Comparison of ENCODE assay signal across 27 cellular contexts in the genomic region with DNA sequence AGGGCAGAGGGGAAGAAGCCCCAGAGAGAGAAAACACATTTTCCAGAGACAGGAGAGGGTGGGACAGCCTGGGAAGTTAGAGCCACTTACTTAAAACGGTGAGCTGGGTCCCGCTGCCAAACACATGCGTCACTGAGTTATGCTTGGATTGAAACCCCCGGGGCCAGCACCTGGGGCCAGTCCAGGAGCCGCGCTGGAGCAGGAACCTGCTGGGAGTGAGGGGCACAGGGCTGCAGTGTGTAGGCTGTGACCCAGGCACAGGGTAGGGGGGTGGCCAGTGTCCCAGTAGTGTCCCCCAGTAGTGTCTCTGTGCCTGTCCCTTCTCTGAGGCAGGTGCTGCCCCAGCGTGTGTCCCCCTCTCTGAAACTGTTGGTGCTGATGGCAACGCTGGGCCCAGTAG. TPM values are rescaled to one million over a fixed set of nuclear protein-coding genes. Genes with fewer than 3 reads are reported as not detected.
"Had no signal": no experiment of that assay in that cellular context is flagged by ENCODE, and none has a peak within 500 bp of the region (broad histone marks: within the 10 kb centered on the region; RNA-seq: fewer than 3 reads in every experiment).

No MANE protein-coding gene starts in this region.

- H3K27ac ChIP-seq: esophagus muscularis mucosa, gastrocnemius medialis, pancreas, testis, WERI-Rb-1 had no signal

- H3K9me3 Mint-ChIP-seq: activated CD4-positive, alpha-beta T cell treated with anti-CD3 and anti-CD28 coated beads, Interleukin-2, amount 10 ng/mL, durations not matched to agents 7 days and 5 days; activated CD8-positive, alpha-beta T cell treated with anti-CD3 and anti-CD28 coated beads for 36 hours; activated T-helper 1 cell treated with anti-CD3 and anti-CD28 coated beads, Interleukin-12 subunit alpha, Interleukin-12 subunit beta, Interleukin-2, Interleukin-4 antibody, amounts not matched to agents 30 ng/mL and 10 ng/mL and 1 ng/mL, durations not matched to agents 14 hours and 24 hours and 36 hours had no signal

- DNase-seq: activated CD4-positive, alpha-beta T cell treated with anti-CD3 and anti-CD28 coated beads, Interleukin-2, amount 10 ng/mL, durations not matched to agents 7 days and 5 days; activated CD4-positive, CD25-positive, alpha-beta regulatory T cell treated with anti-CD3 and anti-CD28 coated beads, Interleukin-2, amount 50 U/mL, for 72 hours; activated CD8-positive, alpha-beta memory T cell treated with anti-CD3 and anti-CD28 coated beads, Interleukin-2, amount 10 ng/mL, durations not matched to agents 7 days and 5 days; activated CD8-positive, alpha-beta T cell treated with anti-CD3 and anti-CD28 coated beads for 36 hours; activated naive CD4-positive, alpha-beta T cell; activated T-cell treated with anti-CD3 and anti-CD28 coated beads for 4 hours; amygdala; effector memory CD4-positive, alpha-beta T cell; gastrocnemius medialis; hippocampal formation; mesenchymal stem cell; right cardiac atrium; stimulated activated CD4-positive, alpha-beta T cell treated with anti-CD3 and anti-CD28 coated beads, Interleukin-1b, Interleukin-23, amount 100 ng/mL, for 48 hours; T-helper 1 cell; testis; WERI-Rb-1 had no signal

- H3K9me3 ChIP-seq: esophagus muscularis mucosa, gastrocnemius medialis, pancreas, testis had no signal

- ATAC-seq: activated CD8-positive, alpha-beta memory T cell treated with anti-CD3 and anti-CD28 coated beads, Interleukin-2, amount 10 ng/mL, durations not matched to agents 7 days and 5 days; activated CD8-positive, alpha-beta T cell treated with anti-CD3 and anti-CD28 coated beads for 36 hours; gastrocnemius medialis; pancreas had no signal

- H3K4me1 Mint-ChIP-seq: nephron had no signal

- H3K27ac Mint-ChIP-seq: activated CD4-positive, alpha-beta T cell treated with anti-CD3 and anti-CD28 coated beads, Interleukin-2, amount 10 ng/mL, durations not matched to agents 7 days and 5 days; activated CD8-positive, alpha-beta memory T cell treated with anti-CD3 and anti-CD28 coated beads, Interleukin-2, amount 10 ng/mL, durations not matched to agents 7 days and 5 days; activated CD8-positive, alpha-beta T cell treated with anti-CD3 and anti-CD28 coated beads for 36 hours; activated naive CD8-positive, alpha-beta T cell; activated T-helper 1 cell treated with anti-CD3 and anti-CD28 coated beads, Interleukin-12 subunit alpha, Interleukin-12 subunit beta, Interleukin-2, Interleukin-4 antibody, amounts not matched to agents 30 ng/mL and 10 ng/mL and 1 ng/mL, durations not matched to agents 14 hours and 24 hours and 36 hours; type B pancreatic cell had no signal

- H3K4me3 Mint-ChIP-seq: activated CD4-positive, alpha-beta T cell treated with anti-CD3 and anti-CD28 coated beads, Interleukin-2, amount 10 ng/mL, durations not matched to agents 7 days and 5 days; activated CD8-positive, alpha-beta memory T cell treated with anti-CD3 and anti-CD28 coated beads, Interleukin-2, amount 10 ng/mL, durations not matched to agents 7 days and 5 days; activated CD8-positive, alpha-beta T cell treated with anti-CD3 and anti-CD28 coated beads for 36 hours; activated naive CD8-positive, alpha-beta T cell; activated T-helper 1 cell treated with anti-CD3 and anti-CD28 coated beads, Interleukin-12 subunit alpha, Interleukin-12 subunit beta, Interleukin-2, Interleukin-4 antibody, amounts not matched to agents 30 ng/mL and 10 ng/mL and 1 ng/mL, durations not matched to agents 14 hours and 24 hours and 36 hours; nephron; type B pancreatic cell had no signal

- H3K4me1 ChIP-seq: esophagus muscularis mucosa, gastrocnemius medialis, pancreas, testis had no signal

- H3K36me3 Mint-ChIP-seq: activated CD8-positive, alpha-beta memory T cell treated with anti-CD3 and anti-CD28 coated beads, Interleukin-2, amount 10 ng/mL, durations not matched to agents 7 days and 5 days; activated naive CD8-positive, alpha-beta T cell had no signal

- H3K27me3 ChIP-seq: gastrocnemius medialis, pancreas, testis had no signal

- H3K4me3 ChIP-seq: esophagus muscularis mucosa, gastrocnemius medialis, pancreas, testis had no signal

- H3K36me3 ChIP-seq: esophagus muscularis mucosa, gastrocnemius medialis, pancreas, WERI-Rb-1 had no signal

RNA-seq across cellular contexts. Expression of a gene that starts 5.2 kb away (rescaled TPM):
- total RNA-seq: activated CD4-positive, alpha-beta T cell treated with anti-CD3 and anti-CD28 coated beads, Interleukin-2, amount 10 ng/mL, durations not matched to agents 7 days and 5 days; activated CD8-positive, alpha-beta T cell treated with anti-CD3 and anti-CD28 coated beads for 36 hours; activated T-helper 1 cell treated with anti-CD3 and anti-CD28 coated beads, Interleukin-12 subunit alpha, Interleukin-12 subunit beta, Interleukin-2, Interleukin-4 antibody, amounts not matched to agents 30 ng/mL and 10 ng/mL and 1 ng/mL, durations not matched to agents 14 hours and 24 hours and 36 hours; dermis microvascular lymphatic vessel endothelial cell; endothelial cell of umbilical vein; esophagus muscularis mucosa; gastrocnemius medialis; myocyte; pancreas; pulmonary artery endothelial cell; right cardiac atrium had no signal
- polyA plus RNA-seq: endothelial cell of umbilical vein, liver, right cardiac atrium had no signal

RNA-seq across cellular contexts. Expression of a gene that starts 57.2 kb away (rescaled TPM):
- total RNA-seq: dermis microvascular lymphatic vessel endothelial cell, endothelial cell of umbilical vein, gastrocnemius medialis had no signal
- polyA plus RNA-seq: liver had no signal
